Comparison of ENCODE assay signal across 8 cellular contexts in genomic region chr4:112633477-112634235, GRCh38. TPM values are rescaled to one million over a fixed set of nuclear protein-coding genes. Genes with fewer than 3 reads are reported as not detected.
A peak's percentile ranks its signal among the peaks of the same experiment; 100 is the strongest.
DNase-seq lines count a peak whose midpoint lies in the region; ATAC-seq and TF ChIP-seq lines count a peak whose summit lies in the region.

No MANE protein-coding gene starts in this region.

- TF ChIP-seq RAD21 in liver (IDR thresholded peaks at IDR 0.05), result peak; percentile 68 to 72

- TF ChIP-seq CTCF in natural killer cell (IDR thresholded peaks at IDR 0.05) (peak; percentile 35), ascending aorta (IDR thresholded peaks at IDR 0.05) (peak; percentile 18 to 45 (median 20)), liver (IDR thresholded peaks at IDR 0.05; ENCODE audit: low read depth, low read length, missing input control) (peak; percentile 35)

- H3K36me3 Mint-ChIP-seq in natural killer cell, result no peaks in the 10 kb centered on the region
- no peaks in the 10 kb centered on the region for H3K36me3 Mint-ChIP-seq in natural killer cell treated with Interleukin-12 subunit alpha and Interleukin-12 subunit beta and Interleukin-15 and Interleukin-18, amount 100 ng/mL, for 72 hours

- WGBS in liver, result 40% methylated on average over 4 of the region's 4 CpGs

- no peaks in the 10 kb centered on the region for H3K9me3 Mint-ChIP-seq in natural killer cell
- no peaks in the 10 kb centered on the region for H3K9me3 Mint-ChIP-seq in natural killer cell treated with Interleukin-12 subunit alpha and Interleukin-12 subunit beta and Interleukin-15 and Interleukin-18, amount 100 ng/mL, for 72 hours

- H3K4me1 ChIP-seq in ascending aorta (peaks cover 0 to 11% of the 10 kb centered on the region in 2 donors), liver (ENCODE audit: control insufficient read depth in 4 of 4, insufficient read depth in 4 of 4, low read length in 3 of 4) (peaks cover 2 to 22% (median 17%) of the 10 kb centered on the region in 4 donors)

- intact Hi-C loops in natural killer cell (cut with micrococcal nuclease) (loop anchor here (1.0 kb wide), 1 partner anchor 129 kb away; no protein-coding TSS in a partner anchor), ascending aorta (cut with DNase I) (loop anchor here (2.0 kb wide), 1 partner anchor 129 kb away; no protein-coding TSS in a partner anchor)

- H3K27me3 ChIP-seq in ascending aorta, result no peaks in the 10 kb centered on the region
- H3K27me3 ChIP-seq in liver (ENCODE audit: control insufficient read depth in 4 of 4, insufficient read depth in 4 of 4, low read length in 3 of 4), result no peaks in the 10 kb centered on the region

- DNase-seq in natural killer cell, result no peak
- no peak for DNase-seq in natural killer cell treated with Interleukin-12 subunit alpha and Interleukin-12 subunit beta and Interleukin-15 and Interleukin-18, amount 100 ng/mL, for 72 hours (ENCODE audit: low spot score)
- peak; percentile 0 for DNase-seq in NCI-H1092 (lab: John Stamatoyannopoulos, UW)
- no peak for DNase-seq in ascending aorta (ENCODE audit: low spot score in 2 of 2)
- DNase-seq in 8988T, result no peak
- no peak for DNase-seq in amniotic stem cell (lab: John Stamatoyannopoulos, UW)

- H3K9me3 ChIP-seq in ascending aorta, result no peaks in the 10 kb centered on the region
- H3K9me3 ChIP-seq in liver (ENCODE audit: control insufficient read depth in 4 of 4, low read length in 3 of 4), result no peaks in the 10 kb centered on the region

- no peak overlapping the region for H3K27ac ChIP-seq in ascending aorta
- H3K27ac ChIP-seq in liver (ENCODE audit: low read depth in 1 of 2, low read length in 2 of 2), result no peak overlapping the region

- H3K4me3 Mint-ChIP-seq in natural killer cell, result no peak overlapping the region
- H3K4me3 Mint-ChIP-seq in natural killer cell treated with Interleukin-12 subunit alpha and Interleukin-12 subunit beta and Interleukin-15 and Interleukin-18, amount 100 ng/mL, for 72 hours, result no peak overlapping the region

- no peak overlapping the region for H3K9ac ChIP-seq in liver (ENCODE audit: low read depth in 1 of 2, low read length in 2 of 2)

- ATAC-seq in natural killer cell, result no peak
- ATAC-seq in natural killer cell treated with Interleukin-12 subunit alpha and Interleukin-12 subunit beta and Interleukin-15 and Interleukin-18, amount 100 ng/mL, for 72 hours, result no peak
- ATAC-seq in HG02642 (IDR thresholded peaks at IDR 0.05; ENCODE audit: poor library complexity, unreplicated experiment), result no peak

- H3K36me3 ChIP-seq in ascending aorta (no peaks in the 10 kb centered on the region), liver (ENCODE audit: control insufficient read depth in 4 of 4, insufficient read depth in 3 of 4, low read depth in 1 of 4, low read length in 3 of 4) (no peaks in the 10 kb centered on the region)

- no peak overlapping the region for H3K4me3 ChIP-seq in ascending aorta
- no peak overlapping the region for H3K4me3 ChIP-seq in liver (ENCODE audit: low read depth in 1 of 3, low read length in 3 of 3)

- no peaks in the 10 kb centered on the region for H3K27me3 Mint-ChIP-seq in natural killer cell (ENCODE audit: low read depth in 2 of 2)
- H3K27me3 Mint-ChIP-seq in natural killer cell treated with Interleukin-12 subunit alpha and Interleukin-12 subunit beta and Interleukin-15 and Interleukin-18, amount 100 ng/mL, for 72 hours, result no peaks in the 10 kb centered on the region

- H3K4me1 Mint-ChIP-seq in natural killer cell, result peaks cover 0 to 5% of the 10 kb centered on the region in 2 donors
- peaks cover 3 to 4% of the 10 kb centered on the region in 2 donors for H3K4me1 Mint-ChIP-seq in natural killer cell treated with Interleukin-12 subunit alpha and Interleukin-12 subunit beta and Interleukin-15 and Interleukin-18, amount 100 ng/mL, for 72 hours (ENCODE audit: low read depth in 2 of 2)

- peak overlapping the region in 1 of 2 donors; percentile 45 for H3K27ac Mint-ChIP-seq in natural killer cell
- no peak overlapping the region for H3K27ac Mint-ChIP-seq in natural killer cell treated with Interleukin-12 subunit alpha and Interleukin-12 subunit beta and Interleukin-15 and Interleukin-18, amount 100 ng/mL, for 72 hours

TF ChIP-seq in liver, 16 proteins besides CTCF, POLR2A, EP300 and RAD21:
- TF ChIP-seq HNF4A (conservative IDR thresholded peaks at IDR 0.05), result no peak
- TF ChIP-seq YY1 (IDR thresholded peaks at IDR 0.05), result peak; percentile 40

RNA-seq across cellular contexts. Expression of gene ZGRF1, which starts 3.1 kb away (rescaled TPM):
- total RNA-seq in natural killer cell, result 10 to 100 TPM; 13.0 to 25.9 (median 20.0) TPM
- total RNA-seq in natural killer cell treated with Interleukin-12 subunit alpha and Interleukin-12 subunit beta and Interleukin-15 and Interleukin-18, amount 100 ng/mL, for 72 hours, result 10 to 100 TPM; 22.1 to 57.0 TPM
- total RNA-seq in ascending aorta, result 0.11 TPM
- 10 to 100 TPM in 1 of 2 donors, 1 to 10 TPM in 1; 2.9 to 12.7 TPM for total RNA-seq in liver
- polyA plus RNA-seq in liver, result 1 to 10 TPM in 1 of 2 donors, under 1 TPM in 1; 0.38 to 1.2 TPM

RNA-seq across cellular contexts. Expression of gene LARP7, which starts 3.3 kb away (rescaled TPM):
- 10 to 100 TPM; 45.7 to 55.4 (median 48.4) TPM for total RNA-seq in natural killer cell
- 10 to 100 TPM; 40.5 to 44.7 TPM for total RNA-seq in natural killer cell treated with Interleukin-12 subunit alpha and Interleukin-12 subunit beta and Interleukin-15 and Interleukin-18, amount 100 ng/mL, for 72 hours
- 7.3 TPM for total RNA-seq in ascending aorta
- 10 to 100 TPM; 12.2 to 23.3 TPM for total RNA-seq in liver
- polyA plus RNA-seq in liver, result 10 to 100 TPM; 13.3 to 43.2 TPM
